10 cellular contexts compared by ENCODE assay signal in genomic region chrX:7086384-7086783, GRCh38.
DNase-seq lines count a peak whose midpoint lies in the region; ATAC-seq and TF ChIP-seq lines count a peak whose summit lies in the region.
"Had no signal": no experiment of that assay in that cellular context is flagged by ENCODE, and none has a peak within 500 bp of the region (broad histone marks: within the 10 kb centered on the region; RNA-seq: fewer than 3 reads in every experiment).

No MANE protein-coding gene starts in this region.

- peaks cover 19% of the 10 kb centered on the region; the same call in 1 of the 2 replicates for H3K79me2 ChIP-seq in Loucy (ENCODE audit: insufficient read depth, low read length)

- peak; percentile 40 for ATAC-seq in GM18511 (IDR thresholded peaks at IDR 0.05; ENCODE audit: unreplicated experiment)
- ATAC-seq in GM21786 (IDR thresholded peaks at IDR 0.05; ENCODE audit: unreplicated experiment), result peak; percentile 39
- peak in 2 of 3 donors; percentile 55 to 60 for ATAC-seq in natural killer cell
- ATAC-seq in T-cell (replicated peaks in 1 of 4), result no peak

- H3K9me3 Mint-ChIP-seq in natural killer cell (no peaks in the 10 kb centered on the region), T-cell (no peaks in the 10 kb centered on the region)
- H3K9me3 Mint-ChIP-seq: naive thymus-derived CD8-positive, alpha-beta T cell had no signal

- H3K27me3 ChIP-seq in Loucy (ENCODE audit: insufficient read depth, low read length, poor library complexity, severe bottlenecking) (no peaks in the 10 kb centered on the region), right atrium auricular region (no peaks in the 10 kb centered on the region)
- H3K27me3 ChIP-seq: Peyer's patch had no signal

- TF ChIP-seq CTCF in Loucy (conservative IDR thresholded peaks at IDR 0.05; ENCODE audit: low read length) (no peak), natural killer cell (IDR thresholded peaks at IDR 0.05) (no peak), right atrium auricular region (IDR thresholded peaks at IDR 0.05) (no peak)

- H3K36me3 Mint-ChIP-seq in natural killer cell, result no peaks in the 10 kb centered on the region
- no peaks in the 10 kb centered on the region for H3K36me3 Mint-ChIP-seq in T-cell
- H3K36me3 Mint-ChIP-seq: naive thymus-derived CD8-positive, alpha-beta T cell had no signal

- H3K36me3 ChIP-seq in Loucy (ENCODE audit: insufficient read depth, low read length) (no peaks in the 10 kb centered on the region), right atrium auricular region (no peaks in the 10 kb centered on the region)
- H3K36me3 ChIP-seq: Peyer's patch had no signal

- H3K4me2 ChIP-seq in Loucy (ENCODE audit: low read depth, low read length, poor library complexity, severe bottlenecking), result peak overlapping the region; percentile 65

- intact Hi-C loops in natural killer cell (cut with micrococcal nuclease), result no loop called here

- no peak overlapping the region for H3K27ac ChIP-seq in right atrium auricular region
- H3K27ac ChIP-seq: HL-60, Peyer's patch had no signal

- peak overlapping the region; percentile 58 to 71 for H3K27ac Mint-ChIP-seq in natural killer cell
- H3K27ac Mint-ChIP-seq in T-cell, result peak overlapping the region in 1 of 2 donors; percentile 53

- DNase-seq in natural killer cell (no peak), right atrium auricular region (ENCODE audit: low spot score) (no peak), T-cell (no peak)
- DNase-seq in activated effector memory CD4-positive, alpha-beta T cell treated with anti-CD3 and anti-CD28 coated beads, Interleukin-2, amount 50 U/mL, for 16 hours, result no peak
- DNase-seq: naive thymus-derived CD8-positive, alpha-beta T cell; Peyer's patch had no signal

- H2AFZ ChIP-seq in Loucy (ENCODE audit: low read length), result no peak overlapping the region

- peaks cover 73 to 95% of the 10 kb centered on the region in 2 donors for H3K4me1 Mint-ChIP-seq in natural killer cell
- H3K4me1 Mint-ChIP-seq in T-cell, result peaks cover 78 to 89% (median 78%) of the 10 kb centered on the region in 3 donors

- CTCF ChIA-PET in T-cell (lab: Charles Lee), result no interaction called here

- H3K9me3 ChIP-seq in Loucy (ENCODE audit: insufficient read depth, low read depth, low read length) (no peaks in the 10 kb centered on the region), right atrium auricular region (no peaks in the 10 kb centered on the region)
- H3K9me3 ChIP-seq: Peyer's patch had no signal

- H3K4me1 ChIP-seq in Loucy (ENCODE audit: insufficient read depth, low read length, poor library complexity, severe bottlenecking), result peaks cover 84% of the 10 kb centered on the region
- no peaks in the 10 kb centered on the region for H3K4me1 ChIP-seq in right atrium auricular region

- POLR2A ChIA-PET in T-cell (lab: Charles Lee), result no interaction called here

- H3K4me3 ChIP-seq in Loucy (ENCODE audit: low read length, poor library complexity, severe bottlenecking) (peak overlapping the region; percentile 40), right atrium auricular region (no peak overlapping the region)
- H3K4me3 ChIP-seq: Peyer's patch had no signal

- peak overlapping the region; percentile 49 for H3K4me3 Mint-ChIP-seq in natural killer cell
- H3K4me3 Mint-ChIP-seq in T-cell, result peak overlapping the region in 1 of 3 donors; percentile 9

- peak overlapping the region; percentile 74 for H3K9ac ChIP-seq in Loucy (ENCODE audit: low read depth, low read length, poor library complexity, severe bottlenecking)

- peaks cover 4% of the 10 kb centered on the region for H3F3A ChIP-seq in Loucy (ENCODE audit: low read depth)

- no peaks in the 10 kb centered on the region for H3K27me3 Mint-ChIP-seq in natural killer cell (ENCODE audit: low read depth in 2 of 2)
- no peaks in the 10 kb centered on the region for H3K27me3 Mint-ChIP-seq in T-cell
- H3K27me3 Mint-ChIP-seq: naive thymus-derived CD8-positive, alpha-beta T cell had no signal

- no peaks in the 10 kb centered on the region for H4K20me1 ChIP-seq in Loucy (ENCODE audit: insufficient read depth, low read length, poor library complexity, severe bottlenecking)

- H3K9me2 ChIP-seq in Loucy (replicated peaks; ENCODE audit: low read depth, low read length), result no peaks in the 10 kb centered on the region

Comparison
In these comparisons a context has a peak if more than half of its experiments do, and no peak if none do; other contexts are left out.
1. ATAC-seq: peak in GM18511 (single experiment), GM21786 (single experiment) and natural killer cell (2 of 3); none in T-cell (0 of 4).